ENCODE assay signal across 29 cellular contexts in the genomic region with DNA sequence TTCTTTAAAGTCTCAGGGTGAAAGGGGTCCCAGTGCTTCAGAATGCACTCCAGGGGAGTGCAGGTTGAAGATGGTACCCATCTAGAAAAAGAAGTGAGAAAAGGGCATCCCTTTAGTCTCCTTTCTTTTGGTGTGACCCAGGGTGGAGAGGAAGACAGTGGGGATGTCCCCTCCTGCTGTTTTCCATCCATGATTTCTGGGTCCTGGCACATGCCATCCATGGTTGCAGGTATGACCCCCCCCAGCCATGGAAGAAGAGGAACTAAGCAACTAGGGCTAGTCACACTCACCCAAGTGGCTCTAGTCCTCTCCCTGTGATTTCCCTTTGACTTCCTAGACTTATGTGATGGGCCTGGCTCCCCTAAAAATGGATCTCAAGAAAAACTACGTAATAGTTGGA. TPM values are rescaled to one million over a fixed set of nuclear protein-coding genes. Genes with fewer than 3 reads are reported as not detected.
"Had no signal": no experiment of that assay in that cellular context is flagged by ENCODE, and none has a peak within 500 bp of the region (broad histone marks: within the 10 kb centered on the region; RNA-seq: fewer than 3 reads in every experiment).

No MANE protein-coding gene starts in this region.

- H3K27me3 ChIP-seq: brain microvascular endothelial cell, cardiac muscle cell, Peyer's patch, SJSA1 had no signal

- H3K4me3 ChIP-seq: cardiac muscle cell, MG63, Peyer's patch, SJSA1 had no signal

- ATAC-seq: activated CD4-positive, alpha-beta T cell treated with anti-CD3 and anti-CD28 coated beads for 36 hours; activated naive CD4-positive, alpha-beta T cell treated with anti-CD3 and anti-CD28 coated beads, Interleukin-2, amount 50 U/mL, for 72 hours; activated T-cell treated with anti-CD3 and anti-CD28 coated beads, Interleukin-2, amount 50 U/mL, for 4 hours; PC-3 had no signal

- H3K36me3 ChIP-seq: brain microvascular endothelial cell, cardiac muscle cell, MG63, Peyer's patch, SJSA1 had no signal

- H3K4me1 ChIP-seq: Peyer's patch, SJSA1 had no signal

- DNase-seq: activated CD4-positive, alpha-beta memory T cell treated with anti-CD3 and anti-CD28 coated beads for 36 hours; activated CD4-positive, alpha-beta T cell treated with anti-CD3 and anti-CD28 coated beads for 36 hours; activated CD4-positive, alpha-beta T cell treated with anti-CD3 and anti-CD28 coated beads, Interleukin-2, amount 50 U/mL, for 1 hour; activated CD8-positive, alpha-beta memory T cell treated with anti-CD3 and anti-CD28 coated beads, Interleukin-2, amount 50 U/mL, for 4 hours; activated gamma-delta T cell treated with Interleukin-2 at 50 U/mL for 16 hours; activated naive CD4-positive, alpha-beta T cell treated with anti-CD3 and anti-CD28 coated beads for 36 hours; activated T-cell treated with anti-CD3 and anti-CD28 coated beads for 4 hours; activated T-cell treated with anti-CD3 and anti-CD28 coated beads, Interleukin-2, amount 50 U/mL, for 4 hours; anterior cingulate cortex; brain microvascular endothelial cell; Kasumi-1; MG63; NCI-H1048; NCI-H1436 treated with DMSO at 0.1 percent for 48 hours; NCI-H1694 treated with DMSO at 0.1 percent for 48 hours; NCI-H2029; NCI-H345; NCI-H524 treated with DMSO at 0.1 percent for 48 hours; PC-3; Peyer's patch; RPMI8226; SHP77 treated with DMSO at 0.1 percent for 48 hours; SW 1271; T-helper 1 cell; T-helper 2 cell; T-helper 9 cell had no signal

- H3K9me3 ChIP-seq: SJSA1 had no signal

- H3K27ac ChIP-seq: brain microvascular endothelial cell, cardiac muscle cell, Peyer's patch, SJSA1 had no signal

RNA-seq across cellular contexts. Expression of a gene that starts 57.3 kb away (rescaled TPM):
- total RNA-seq: SJSA1 had no signal
